8 cellular contexts compared by ENCODE assay signal in genomic region chr2:68908392-68908970, GRCh38. TPM values are rescaled to one million over a fixed set of nuclear protein-coding genes. Genes with fewer than 3 reads are reported as not detected.
DNase-seq lines count a peak whose midpoint lies in the region; ATAC-seq and TF ChIP-seq lines count a peak whose summit lies in the region.

No MANE protein-coding gene starts in this region.

- 0 out of 2 replicates have a peak, but pooled peaks cover 2% of the 10 kb centered on the region for H3K4me1 ChIP-seq in HEK293 (ENCODE audit: control insufficient read depth, insufficient read depth, low read length)

- no peaks in the 10 kb centered on the region for H3K36me3 ChIP-seq in HEK293 (ENCODE audit: control insufficient read depth in 2 of 2, insufficient read depth in 1 of 2, low read length in 2 of 2)
- no peaks in the 10 kb centered on the region for H3K36me3 ChIP-seq in WERI-Rb-1

- peaks cover 7% of the 10 kb centered on the region for H3K27me3 ChIP-seq in WERI-Rb-1 (ENCODE audit: insufficient read depth, low read depth, severe bottlenecking)

- peak overlapping the region; percentile 78 for H3K27ac Mint-ChIP-seq in activated naive CD8-positive, alpha-beta T cell treated with anti-CD3 and anti-CD28 coated beads, Interleukin-2, amount 10 ng/mL, durations not matched to agents 7 days and 5 days
- peak overlapping the region; percentile 50 to 82 (median 66) for H3K27ac Mint-ChIP-seq in immature natural killer cell

- H3K27ac ChIP-seq in HEK293 (ENCODE audit: extremely low read depth, low read depth, low read length) (no peak overlapping the region), WERI-Rb-1 (no peak overlapping the region)

- peak; percentile 95 for ATAC-seq in activated naive CD8-positive, alpha-beta T cell treated with anti-CD3 and anti-CD28 coated beads, Interleukin-2, amount 10 ng/mL, durations not matched to agents 7 days and 5 days (ENCODE audit: low read depth)

- POLR2A ChIA-PET in GM10248 (lab: Yijun Ruan, JAX) = interaction anchor here (0.6 kb wide), 2 partner anchors 190 to 441 kb away, joined by 3 read pairs; partner anchors contain the start of genes APLF and FBXO48
- POLR2A ChIA-PET in HEK293 (lab: Yijun Ruan, JAX) = no interaction called here
- POLR2A ChIA-PET in activated naive CD8-positive, alpha-beta T cell treated with anti-CD3 and anti-CD28 coated beads, Interleukin-2, amount 10 ng/mL, durations not matched to agents 7 days and 5 days (lab: Charles Lee) = interaction anchor here (0.6 to 2.2 kb wide), 13 partner anchors 9 to 442 kb away, joined by 3 to 9 read pairs (median 4); partner anchors contain the start of genes APLF, ARHGAP25 and FBXO48

- peaks cover 2% of the 10 kb centered on the region for H3K9me3 Mint-ChIP-seq in activated naive CD8-positive, alpha-beta T cell treated with anti-CD3 and anti-CD28 coated beads, Interleukin-2, amount 10 ng/mL, durations not matched to agents 7 days and 5 days
- H3K9me3 Mint-ChIP-seq in immature natural killer cell = no peaks in the 10 kb centered on the region

- peaks cover 32% of the 10 kb centered on the region for H3K4me1 Mint-ChIP-seq in activated naive CD8-positive, alpha-beta T cell treated with anti-CD3 and anti-CD28 coated beads, Interleukin-2, amount 10 ng/mL, durations not matched to agents 7 days and 5 days
- H3K4me1 Mint-ChIP-seq in immature natural killer cell = peaks cover 28 to 30% of the 10 kb centered on the region in 2 donors

- CTCF ChIA-PET in GM10248 (lab: Yijun Ruan, JAX) (interaction anchor here (0.9 to 4.9 kb wide), 31 partner anchors 10 to 467 kb away, joined by 3 to 79 read pairs (median 5); partner anchors contain the start of genes APLF and FBXO48), HEK293 (lab: Yijun Ruan, JAX) (interaction anchor here (0.5 to 3.1 kb wide), 12 partner anchors 9 to 444 kb away, joined by 3 to 34 read pairs (median 8); no protein-coding TSS in a partner anchor)

- no peak for TF ChIP-seq CTCF in GM10248 (IDR thresholded peaks at IDR 0.05; ENCODE audit: control extremely low read depth, extremely low read depth, low read depth, missing control alignments)
- no peak for TF ChIP-seq CTCF in HEK293 (tag by site-specific recombination; IDR thresholded peaks at IDR 0.05)
- TF ChIP-seq CTCF in WERI-Rb-1 (IDR thresholded peaks at IDR 0.05; ENCODE audit: low read depth, low read length) = no peak

- H3K27me3 Mint-ChIP-seq in activated naive CD8-positive, alpha-beta T cell treated with anti-CD3 and anti-CD28 coated beads, Interleukin-2, amount 10 ng/mL, durations not matched to agents 7 days and 5 days = no peaks in the 10 kb centered on the region
- peaks cover 0 to 5% (median 3%) of the 10 kb centered on the region in 3 donors for H3K27me3 Mint-ChIP-seq in immature natural killer cell (ENCODE audit: low read depth in 3 of 3)

- no peaks in the 10 kb centered on the region for H3K36me3 Mint-ChIP-seq in activated naive CD8-positive, alpha-beta T cell treated with anti-CD3 and anti-CD28 coated beads, Interleukin-2, amount 10 ng/mL, durations not matched to agents 7 days and 5 days
- H3K36me3 Mint-ChIP-seq in immature natural killer cell = peaks cover 0 to 3% (median 0%) of the 10 kb centered on the region in 3 donors

- H3K9me3 ChIP-seq in HEK293 (ENCODE audit: control insufficient read depth, insufficient read depth, low read depth, low read length) = no peaks in the 10 kb centered on the region
- H3K9me3 ChIP-seq in WERI-Rb-1 (ENCODE audit: severe bottlenecking) = no peaks in the 10 kb centered on the region

- H3K4me3 Mint-ChIP-seq in activated naive CD8-positive, alpha-beta T cell treated with anti-CD3 and anti-CD28 coated beads, Interleukin-2, amount 10 ng/mL, durations not matched to agents 7 days and 5 days = peak overlapping the region; percentile 66
- peak overlapping the region; percentile 15 to 74 (median 68) for H3K4me3 Mint-ChIP-seq in immature natural killer cell

- no peak overlapping the region for H3K4me3 ChIP-seq in HEK293 (ENCODE audit: low read depth, low read length)
- H3K4me3 ChIP-seq in WERI-Rb-1 (ENCODE audit: low read depth, low read length) = no peak overlapping the region

- peak; percentile 81 for DNase-seq in GM10248 (ENCODE audit: extremely low spot score)
- DNase-seq in M059J (ENCODE audit: low read depth) = peak; percentile 95
- DNase-seq in SKM-1 (lab: John Stamatoyannopoulos, UW; ENCODE audit: unreplicated experiment) = peak; percentile 71
- DNase-seq in activated naive CD8-positive, alpha-beta T cell treated with anti-CD3 and anti-CD28 coated beads, Interleukin-2, amount 10 ng/mL, durations not matched to agents 7 days and 5 days = peak; percentile 69
- DNase-seq in immature natural killer cell = peak; percentile 66 to 80 (median 67)
- peak; percentile 55 to 78 (median 77) for DNase-seq in stimulated activated CD4-positive, alpha-beta T cell treated with anti-CD3 and anti-CD28 coated beads, TNF-alpha, amount 100 ng/mL, for 4 hours (ENCODE audit: low read depth in 3 of 3)
- DNase-seq in WERI-Rb-1 = no peak

TF ChIP-seq in HEK293, 187 proteins besides CTCF, POLR2A, EP300 and RAD21 (continues in another document):
- TF ChIP-seq KLF9 (tag by site-specific recombination; IDR thresholded peaks at IDR 0.05; ENCODE audit: low read depth) (peak; percentile 54; the same call in 1 of the 2 replicates), ZNF600 (tag by site-specific recombination; IDR thresholded peaks at IDR 0.05) (no peak), ZBTB20 (tag by site-specific recombination; IDR thresholded peaks at IDR 0.05) (no peak), KLF16 (tag by site-specific recombination; IDR thresholded peaks at IDR 0.05) (no peak), ZNF654 (tag by site-specific recombination; IDR thresholded peaks at IDR 0.05; ENCODE audit: low read depth) (no peak), ELK4 (IDR thresholded peaks at IDR 0.05; ENCODE audit: borderline replicate concordance, low read depth, low read length) (no peak), ZIC2 (tag by site-specific recombination; IDR thresholded peaks at IDR 0.05) (0 out of 2 replicates have a peak, but pooled peaks have one; percentile 23), ZNF132 (tag by site-specific recombination; IDR thresholded peaks at IDR 0.05; ENCODE audit: borderline replicate concordance) (no peak), ZNF221 (tag by site-specific recombination; IDR thresholded peaks at IDR 0.05; ENCODE audit: borderline replicate concordance) (no peak), ZNF76 (tag by site-specific recombination; IDR thresholded peaks at IDR 0.05; ENCODE audit: borderline replicate concordance, low read depth) (no peak), HIC1 (tag by site-specific recombination; IDR thresholded peaks at IDR 0.05) (no peak), ZBTB1 (tag by site-specific recombination; IDR thresholded peaks at IDR 0.05) (no peak), ZNF248 (tag by site-specific recombination; IDR thresholded peaks at IDR 0.05) (no peak), KLF17 (tag by site-specific recombination; IDR thresholded peaks at IDR 0.05) (no peak), ZNF501 (tag by site-specific recombination; IDR thresholded peaks at IDR 0.05) (no peak)

RNA-seq across cellular contexts. Expression of gene BMP10, which starts 37.3 kb away (rescaled TPM):
- total RNA-seq in M059J (2014; rRNA removed; shearing (Covaris generic)) = not detected in 2 replicates
- not detected for total RNA-seq in activated naive CD8-positive, alpha-beta T cell treated with anti-CD3 and anti-CD28 coated beads, Interleukin-2, amount 10 ng/mL, durations not matched to agents 7 days and 5 days
- polyA plus RNA-seq in immature natural killer cell = not detected

RNA-seq across cellular contexts. Expression of gene GKN2, which starts 44.2 kb away (rescaled TPM):
- total RNA-seq in M059J (2014; rRNA removed; shearing (Covaris generic)) = not detected in 2 replicates
- not detected for total RNA-seq in activated naive CD8-positive, alpha-beta T cell treated with anti-CD3 and anti-CD28 coated beads, Interleukin-2, amount 10 ng/mL, durations not matched to agents 7 days and 5 days
- not detected for polyA plus RNA-seq in immature natural killer cell
